Comparison of ENCODE assay signal across 37 cellular contexts in the genomic region with DNA sequence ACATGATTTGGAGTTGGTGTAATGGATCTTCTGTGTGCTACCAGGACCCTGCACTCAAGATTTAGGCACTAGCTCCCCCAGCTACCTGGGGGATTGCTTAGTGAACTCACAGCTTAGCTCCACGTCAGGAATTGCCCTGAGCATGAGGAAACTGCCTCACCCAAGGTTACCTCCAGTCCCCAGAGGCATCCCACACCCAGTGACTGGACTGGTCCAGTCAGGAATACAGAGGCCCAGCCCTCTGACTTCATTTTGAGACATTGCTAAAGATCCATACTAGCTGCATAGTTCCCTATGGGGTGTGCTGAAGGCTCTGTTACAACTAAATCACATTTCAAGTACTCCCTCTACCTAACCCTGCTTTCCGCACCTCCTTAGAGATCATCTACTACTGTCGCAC.
"Had no signal": no experiment of that assay in that cellular context is flagged by ENCODE, and none has a peak within 500 bp of the region (broad histone marks: within the 10 kb centered on the region; RNA-seq: fewer than 3 reads in every experiment).

No MANE protein-coding gene starts in this region.

- DNase-seq: activated B cell treated with CpG ODN at 0.5 μM for 24 hours; activated CD4-positive, alpha-beta T cell treated with anti-CD3 and anti-CD28 coated beads for 48 hours; activated CD4-positive, alpha-beta T cell treated with anti-CD3 and anti-CD28 coated beads, Interleukin-2, amount 50 U/mL, for 1 hour; activated CD4-positive, alpha-beta T cell treated with anti-CD3 and anti-CD28 coated beads, Interleukin-2, amount 50 U/mL, for 48 hours; activated CD8-positive, alpha-beta memory T cell treated with anti-CD3 and anti-CD28 coated beads, Interleukin-2, amount 10 ng/mL, durations not matched to agents 7 days and 5 days; activated CD8-positive, alpha-beta memory T cell treated with anti-CD3 and anti-CD28 coated beads, Interleukin-2, amount 50 U/mL, for 4 hours; activated CD8-positive, alpha-beta T cell treated with anti-CD3 and anti-CD28 coated beads for 36 hours; activated effector memory CD4-positive, alpha-beta T cell treated with anti-CD3 and anti-CD28 coated beads, Interleukin-2, amount 50 U/mL, for 16 hours; activated naive CD4-positive, alpha-beta T cell treated with anti-CD3 and anti-CD28 coated beads for 36 hours; activated naive CD8-positive, alpha-beta T cell treated with anti-CD3 and anti-CD28 coated beads for 36 hours; activated naive CD8-positive, alpha-beta T cell treated with anti-CD3 and anti-CD28 coated beads, Interleukin-2, amount 50 U/mL, for 24 hours; activated T-cell treated with anti-CD3 and anti-CD28 coated beads, Interleukin-2, amount 50 U/mL, for 1 hour; activated T-cell treated with anti-CD3 and anti-CD28 coated beads, Interleukin-2, amount 50 U/mL, for 48 hours; adrenal gland; amygdala; dorsolateral prefrontal cortex; effector memory CD4-positive, alpha-beta T cell; endodermal cell; gastrocnemius medialis; glutamatergic neuron; heart left ventricle; T-helper 1 cell; T-helper 17 cell; T1000; WERI-Rb-1 had no signal

- H3K27ac Mint-ChIP-seq: activated B cell treated with CpG ODN at 0.5 μM for 24 hours; activated CD8-positive, alpha-beta memory T cell treated with anti-CD3 and anti-CD28 coated beads, Interleukin-2, amount 10 ng/mL, durations not matched to agents 7 days and 5 days; activated CD8-positive, alpha-beta T cell treated with anti-CD3 and anti-CD28 coated beads for 36 hours; activated naive CD4-positive, alpha-beta T cell treated with anti-CD3 and anti-CD28 coated beads for 36 hours; activated naive CD4-positive, alpha-beta T cell treated with anti-CD3 and anti-CD28 coated beads, Interleukin-2, amount 50 U/mL, for 24 hours; activated naive CD8-positive, alpha-beta T cell treated with anti-CD3 and anti-CD28 coated beads for 36 hours; activated naive CD8-positive, alpha-beta T cell treated with anti-CD3 and anti-CD28 coated beads, Interleukin-2, amount 50 U/mL, for 24 hours; activated T-helper 1 cell treated with anti-CD3 and anti-CD28 coated beads, Interleukin-12 subunit alpha, Interleukin-12 subunit beta, Interleukin-2, Interleukin-4 antibody, amounts not matched to agents 30 ng/mL and 10 ng/mL and 1 ng/mL, durations not matched to agents 14 hours and 24 hours and 36 hours; activated T-helper 2 cell treated with anti-CD3 and anti-CD28 coated beads, Interferon-gamma antibody, Interleukin-2, Interleukin-4, amounts not matched to agents 10 μg/mL and 5 μg/mL and 100 μg/mL, durations not matched to agents 14 hours and 24 hours and 36 hours; brain; dendritic cell treated with granulocyte-macrophage colony-stimulating factor and Interleukin-4, amounts not matched to agents 40 ng/mL and 50 ng/mL, for 4 days; endodermal cell; T-helper 17 cell; T-helper 2 cell treated with Interferon-gamma antibody and Interleukin-4, amounts not matched to agents 5 μg/mL and 100 μg/mL, for 36 hours had no signal

- H3K4me1 Mint-ChIP-seq: activated B cell treated with CpG ODN at 0.5 μM for 24 hours; activated CD8-positive, alpha-beta memory T cell treated with anti-CD3 and anti-CD28 coated beads, Interleukin-2, amount 10 ng/mL, durations not matched to agents 7 days and 5 days; activated naive CD4-positive, alpha-beta T cell treated with anti-CD3 and anti-CD28 coated beads, Interleukin-2, amount 50 U/mL, for 24 hours; activated naive CD8-positive, alpha-beta T cell treated with anti-CD3 and anti-CD28 coated beads for 36 hours; activated naive CD8-positive, alpha-beta T cell treated with anti-CD3 and anti-CD28 coated beads, Interleukin-2, amount 50 U/mL, for 24 hours; T-helper 17 cell had no signal

- H3K27ac ChIP-seq: adrenal gland, ascending aorta, breast epithelium, coronary artery, dorsolateral prefrontal cortex, foreskin keratinocyte, gastrocnemius medialis, heart left ventricle, WERI-Rb-1 had no signal

- H3K36me3 Mint-ChIP-seq: activated CD8-positive, alpha-beta memory T cell treated with anti-CD3 and anti-CD28 coated beads, Interleukin-2, amount 10 ng/mL, durations not matched to agents 7 days and 5 days; activated naive CD4-positive, alpha-beta T cell treated with anti-CD3 and anti-CD28 coated beads, Interleukin-2, amount 50 U/mL, for 24 hours; activated naive CD8-positive, alpha-beta T cell treated with anti-CD3 and anti-CD28 coated beads for 36 hours; brain had no signal

- H3K27me3 Mint-ChIP-seq: activated B cell treated with CpG ODN at 0.5 μM for 24 hours; activated CD8-positive, alpha-beta T cell treated with anti-CD3 and anti-CD28 coated beads for 36 hours; activated naive CD4-positive, alpha-beta T cell treated with anti-CD3 and anti-CD28 coated beads, Interleukin-2, amount 50 U/mL, for 24 hours; activated naive CD8-positive, alpha-beta T cell treated with anti-CD3 and anti-CD28 coated beads for 36 hours; activated naive CD8-positive, alpha-beta T cell treated with anti-CD3 and anti-CD28 coated beads, Interleukin-2, amount 50 U/mL, for 24 hours; central memory CD8-positive, alpha-beta T cell; T-helper 17 cell had no signal

- H3K4me3 Mint-ChIP-seq: activated B cell treated with CpG ODN at 0.5 μM for 24 hours; activated CD8-positive, alpha-beta memory T cell treated with anti-CD3 and anti-CD28 coated beads, Interleukin-2, amount 10 ng/mL, durations not matched to agents 7 days and 5 days; activated CD8-positive, alpha-beta T cell treated with anti-CD3 and anti-CD28 coated beads for 36 hours; activated naive CD4-positive, alpha-beta T cell treated with anti-CD3 and anti-CD28 coated beads for 36 hours; activated naive CD4-positive, alpha-beta T cell treated with anti-CD3 and anti-CD28 coated beads, Interleukin-2, amount 50 U/mL, for 24 hours; activated naive CD8-positive, alpha-beta T cell treated with anti-CD3 and anti-CD28 coated beads for 36 hours; activated naive CD8-positive, alpha-beta T cell treated with anti-CD3 and anti-CD28 coated beads, Interleukin-2, amount 50 U/mL, for 24 hours; activated T-helper 1 cell treated with anti-CD3 and anti-CD28 coated beads, Interleukin-12 subunit alpha, Interleukin-12 subunit beta, Interleukin-2, Interleukin-4 antibody, amounts not matched to agents 30 ng/mL and 10 ng/mL and 1 ng/mL, durations not matched to agents 14 hours and 24 hours and 36 hours; brain; central memory CD8-positive, alpha-beta T cell; dendritic cell treated with granulocyte-macrophage colony-stimulating factor and Interleukin-4, amounts not matched to agents 40 ng/mL and 50 ng/mL, for 4 days; endodermal cell; T-helper 17 cell; T-helper 2 cell treated with Interferon-gamma antibody and Interleukin-4, amounts not matched to agents 5 μg/mL and 100 μg/mL, for 36 hours had no signal

- H3K9me3 Mint-ChIP-seq: activated B cell treated with CpG ODN at 0.5 μM for 24 hours; activated CD8-positive, alpha-beta T cell treated with anti-CD3 and anti-CD28 coated beads for 36 hours; activated naive CD4-positive, alpha-beta T cell treated with anti-CD3 and anti-CD28 coated beads for 36 hours; activated naive CD4-positive, alpha-beta T cell treated with anti-CD3 and anti-CD28 coated beads, Interleukin-2, amount 50 U/mL, for 24 hours; activated naive CD8-positive, alpha-beta T cell treated with anti-CD3 and anti-CD28 coated beads for 36 hours; activated naive CD8-positive, alpha-beta T cell treated with anti-CD3 and anti-CD28 coated beads, Interleukin-2, amount 50 U/mL, for 24 hours; activated T-helper 1 cell treated with anti-CD3 and anti-CD28 coated beads, Interleukin-12 subunit alpha, Interleukin-12 subunit beta, Interleukin-2, Interleukin-4 antibody, amounts not matched to agents 30 ng/mL and 10 ng/mL and 1 ng/mL, durations not matched to agents 14 hours and 24 hours and 36 hours; activated T-helper 2 cell treated with anti-CD3 and anti-CD28 coated beads, Interferon-gamma antibody, Interleukin-2, Interleukin-4, amounts not matched to agents 10 μg/mL and 5 μg/mL and 100 μg/mL, durations not matched to agents 14 hours and 24 hours and 36 hours; central memory CD8-positive, alpha-beta T cell; dendritic cell treated with granulocyte-macrophage colony-stimulating factor and Interleukin-4, amounts not matched to agents 40 ng/mL and 50 ng/mL, for 4 days; endodermal cell; T-helper 2 cell treated with Interferon-gamma antibody and Interleukin-4, amounts not matched to agents 5 μg/mL and 100 μg/mL, for 36 hours had no signal

- H3K27me3 ChIP-seq: adrenal gland, ascending aorta, breast epithelium, dorsolateral prefrontal cortex, foreskin keratinocyte, gastrocnemius medialis, heart left ventricle had no signal

- H3K4me3 ChIP-seq: adrenal gland, ascending aorta, breast epithelium, coronary artery, dorsolateral prefrontal cortex, gastrocnemius medialis, heart left ventricle had no signal

- H3K4me1 ChIP-seq: adrenal gland, ascending aorta, breast epithelium, foreskin keratinocyte, gastrocnemius medialis, heart left ventricle had no signal

- H3K9me3 ChIP-seq: adrenal gland, ascending aorta, breast epithelium, gastrocnemius medialis, heart left ventricle had no signal

- ATAC-seq: activated CD4-positive, CD25-positive, alpha-beta regulatory T cell treated with anti-CD3 and anti-CD28 coated beads, Interleukin-2, amount 50 U/mL, for 24 hours; activated CD8-positive, alpha-beta memory T cell treated with anti-CD3 and anti-CD28 coated beads, Interleukin-2, amount 10 ng/mL, durations not matched to agents 7 days and 5 days; activated CD8-positive, alpha-beta T cell treated with anti-CD3 and anti-CD28 coated beads for 36 hours; activated naive CD8-positive, alpha-beta T cell treated with anti-CD3 and anti-CD28 coated beads, Interleukin-2, amount 50 U/mL, for 24 hours; foreskin keratinocyte; gastrocnemius medialis; heart left ventricle; T-helper 17 cell had no signal

- H3K36me3 ChIP-seq: adrenal gland, ascending aorta, breast epithelium, gastrocnemius medialis, heart left ventricle, WERI-Rb-1 had no signal
